ENCODE assay signal across 1 cellular context in genomic region chr13:74206061-74206561, GRCh38.
A peak's percentile ranks its signal among the peaks of the same experiment; 100 is the strongest.
TF ChIP-seq lines count a peak whose summit lies in the region.

No MANE protein-coding gene starts in this region.

TF ChIP-seq in endothelial cell of umbilical vein, 7 proteins besides CTCF, POLR2A, EP300 and RAD21:
- TF ChIP-seq EZH2 (IDR thresholded peaks at IDR 0.05; ENCODE audit: borderline replicate concordance, low read depth, low read length, severe bottlenecking), result no peak
- peak; percentile 46 for TF ChIP-seq FOS (IDR thresholded peaks at IDR 0.05; ENCODE audit: borderline replicate concordance, insufficient read depth, low read length)
